8 cellular contexts compared by ENCODE assay signal in the genomic region with DNA sequence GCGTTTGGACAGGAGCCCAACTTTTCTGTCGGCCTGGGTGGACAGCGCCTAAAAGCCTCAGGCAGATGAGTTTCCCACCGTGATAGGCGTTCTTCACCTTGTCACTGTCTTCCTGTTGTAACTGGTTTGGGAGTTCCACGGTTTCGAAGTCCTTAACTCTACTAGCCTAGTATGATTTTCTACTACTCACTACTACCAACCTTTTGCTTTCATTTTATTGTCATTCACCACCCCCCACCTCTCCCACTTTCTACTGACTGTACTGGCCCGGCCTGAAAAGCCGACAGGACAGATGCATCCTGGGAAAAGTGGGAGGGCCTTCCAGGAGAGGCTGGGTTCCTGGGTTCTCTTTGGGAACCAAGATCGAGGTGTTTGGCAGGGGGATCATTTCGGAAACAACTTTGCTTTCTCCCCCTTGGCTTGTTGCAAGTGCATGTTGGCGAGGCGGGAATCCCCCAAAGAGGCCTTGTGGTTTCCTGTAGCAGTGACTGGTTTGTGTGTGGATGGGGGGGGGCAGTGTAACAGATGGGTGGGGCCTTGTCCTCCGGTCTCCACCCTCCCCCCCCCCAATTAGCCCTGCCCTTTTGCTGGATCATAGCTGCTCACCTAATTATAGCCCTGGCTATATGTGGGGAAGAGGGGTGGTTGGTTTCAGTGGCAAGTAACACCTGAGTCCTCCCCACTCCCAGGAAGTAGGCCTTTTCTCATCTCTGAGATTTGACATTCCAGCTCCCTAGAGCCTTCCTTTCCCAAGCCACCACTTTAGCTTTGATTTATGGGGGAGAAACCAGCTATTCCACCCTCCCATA. TPM values are rescaled to one million over a fixed set of nuclear protein-coding genes. Genes with fewer than 3 reads are reported as not detected.
DNase-seq lines count a peak whose midpoint lies in the region; ATAC-seq and TF ChIP-seq lines count a peak whose summit lies in the region.

No MANE protein-coding gene starts in this region.

- peak overlapping the region; percentile 65 for H3K27ac Mint-ChIP-seq in Calu3 (ENCODE audit: unreplicated experiment)

- H3K9me2 ChIP-seq in OCI-LY1 (ENCODE audit: low read depth, low read length), result no peaks in the 10 kb centered on the region

- no peaks in the 10 kb centered on the region for H3K9me3 Mint-ChIP-seq in Calu3 (ENCODE audit: low read depth, unreplicated experiment)

- peaks cover 73% of the 10 kb centered on the region for H3K36me3 Mint-ChIP-seq in Calu3 (ENCODE audit: insufficient read depth, unreplicated experiment)

- H3K27ac ChIP-seq in OCI-LY1 (ENCODE audit: low read depth, low read length, poor library complexity, severe bottlenecking) (peak overlapping the region; percentile 95), mucosa of rectum (ENCODE audit: low read depth in 2 of 2, low read length in 2 of 2) (peak overlapping the region; percentile 97 to 99)

- TF ChIP-seq CTCF in Calu3 (IDR thresholded peaks at IDR 0.05; ENCODE audit: unreplicated experiment) (no peak), OCI-LY1 (IDR thresholded peaks at IDR 0.05; ENCODE audit: low read length) (no peak), epithelial cell of esophagus (IDR thresholded peaks at IDR 0.05; ENCODE audit: insufficient read depth, low read depth, low read length, missing control alignments) (no peak)

- H3K27me3 ChIP-seq in OCI-LY1 (ENCODE audit: insufficient read depth, low read length) (no peaks in the 10 kb centered on the region), mucosa of rectum (ENCODE audit: control insufficient read depth in 2 of 2, insufficient read depth in 2 of 2, low read length in 2 of 2) (no peaks in the 10 kb centered on the region)

- peaks cover 26% of the 10 kb centered on the region for H3K4me1 Mint-ChIP-seq in Calu3 (ENCODE audit: low read depth, unreplicated experiment)

- H3K36me3 ChIP-seq in OCI-LY1 (ENCODE audit: insufficient read depth, low read length) (peaks cover 60% of the 10 kb centered on the region), mucosa of rectum (ENCODE audit: control insufficient read depth in 2 of 2, insufficient read depth in 2 of 2, low read length in 2 of 2) (peaks cover 40% of the 10 kb centered on the region in 2 donors)

- peak overlapping the region; percentile 94 for H3K4me3 ChIP-seq in OCI-LY1 (ENCODE audit: low read depth, low read length, poor library complexity, severe bottlenecking)
- H3K4me3 ChIP-seq in epithelial cell of esophagus (ENCODE audit: low read length), result peak overlapping the region; percentile 90
- H3K4me3 ChIP-seq in mucosa of rectum (ENCODE audit: low read length in 2 of 2), result peak overlapping the region; percentile 71 to 74

- H3K9me3 ChIP-seq in OCI-LY1 (ENCODE audit: low read length) (no peaks in the 10 kb centered on the region), mucosa of rectum (ENCODE audit: control insufficient read depth in 2 of 2, low read length in 2 of 2) (no peaks in the 10 kb centered on the region)

- peaks cover 28% of the 10 kb centered on the region for H3K79me2 ChIP-seq in OCI-LY1 (ENCODE audit: insufficient read depth, low read length)

- peaks cover 22% of the 10 kb centered on the region for H3F3A ChIP-seq in OCI-LY1 (ENCODE audit: insufficient read depth, low read length)

- intact Hi-C loops in Calu3 (cut with micrococcal nuclease; ENCODE audit: unreplicated experiment), result no loop called here

- ATAC-seq in HG02610 (IDR thresholded peaks at IDR 0.05; ENCODE audit: unreplicated experiment), result no peak

- H2AFZ ChIP-seq in OCI-LY1 (ENCODE audit: low read length), result no peak overlapping the region

- peaks cover 44% of the 10 kb centered on the region for H3K4me1 ChIP-seq in OCI-LY1 (ENCODE audit: insufficient read depth, low read length, severe bottlenecking)
- H3K4me1 ChIP-seq in mucosa of rectum (ENCODE audit: control insufficient read depth in 2 of 2, insufficient read depth in 2 of 2, low read length in 2 of 2), result peaks cover 26 to 27% of the 10 kb centered on the region in 2 donors

- DNase-seq in Calu3, result peak; percentile 74
- peak; percentile 76 for DNase-seq in HS-5 (ENCODE audit: low read depth)
- peak; percentile 81 for DNase-seq in activated T-cell treated with anti-CD3 and anti-CD28 coated beads for 24 hours (ENCODE audit: low read depth)
- DNase-seq in epithelial cell of esophagus (ENCODE audit: low read depth), result peak; percentile 90
- DNase-seq in stimulated activated CD8-positive, alpha-beta memory T cell treated with anti-CD3 and anti-CD28 coated beads, Interleukin-4, amount 100 ng/mL, for 24 hours (ENCODE audit: low read depth), result peak; percentile 74

- BruUV-seq in Calu3 (replicated peaks; lab: Mats Ljungman, UMichigan), result TSS peak; percentile 71

- H3K9ac ChIP-seq in OCI-LY1 (ENCODE audit: low read length) (peak overlapping the region; percentile 97), mucosa of rectum (ENCODE audit: low read depth in 1 of 2, low read length in 2 of 2) (peak overlapping the region; percentile 93 to 94)

- CTCF ChIA-PET in Calu3 (lab: Charles Lee), result no interaction called here

- no peaks in the 10 kb centered on the region for H3K27me3 Mint-ChIP-seq in Calu3 (ENCODE audit: unreplicated experiment)

- peak overlapping the region; percentile 81 for H3K4me2 ChIP-seq in OCI-LY1 (ENCODE audit: low read length)

- peak overlapping the region; percentile 81 for H3K4me3 Mint-ChIP-seq in Calu3 (ENCODE audit: low read depth, unreplicated experiment)

- H4K20me1 ChIP-seq in OCI-LY1 (ENCODE audit: insufficient read depth, low read length), result peaks cover 4% of the 10 kb centered on the region; the same call in 1 of the 2 replicates

RNA-seq across cellular contexts. Expression of a gene that starts 1.4 kb away (rescaled TPM):
- 608 and 648 TPM in 2 replicates for total RNA-seq in Calu3 (2022)

RNA-seq across cellular contexts. Expression of a gene that starts 6.3 kb away (rescaled TPM):
- 59.6 and 61.1 TPM in 2 replicates for total RNA-seq in Calu3 (2022)

RNA-seq across cellular contexts. Expression of a gene that starts 14.4 kb away (rescaled TPM):
- 0.24 and 0.49 TPM in 2 replicates for total RNA-seq in Calu3 (2022)

RNA-seq across cellular contexts. Expression of a gene that starts 20.3 kb away (rescaled TPM):
- 31.9 and 33.0 TPM in 2 replicates for total RNA-seq in Calu3 (2022)

RNA-seq across cellular contexts. Expression of a gene that starts 27.3 kb away (rescaled TPM):
- total RNA-seq in Calu3 (2022), result 0.19 and 0.20 TPM in 2 replicates
